8 cellular contexts compared by ENCODE assay signal in the genomic region with DNA sequence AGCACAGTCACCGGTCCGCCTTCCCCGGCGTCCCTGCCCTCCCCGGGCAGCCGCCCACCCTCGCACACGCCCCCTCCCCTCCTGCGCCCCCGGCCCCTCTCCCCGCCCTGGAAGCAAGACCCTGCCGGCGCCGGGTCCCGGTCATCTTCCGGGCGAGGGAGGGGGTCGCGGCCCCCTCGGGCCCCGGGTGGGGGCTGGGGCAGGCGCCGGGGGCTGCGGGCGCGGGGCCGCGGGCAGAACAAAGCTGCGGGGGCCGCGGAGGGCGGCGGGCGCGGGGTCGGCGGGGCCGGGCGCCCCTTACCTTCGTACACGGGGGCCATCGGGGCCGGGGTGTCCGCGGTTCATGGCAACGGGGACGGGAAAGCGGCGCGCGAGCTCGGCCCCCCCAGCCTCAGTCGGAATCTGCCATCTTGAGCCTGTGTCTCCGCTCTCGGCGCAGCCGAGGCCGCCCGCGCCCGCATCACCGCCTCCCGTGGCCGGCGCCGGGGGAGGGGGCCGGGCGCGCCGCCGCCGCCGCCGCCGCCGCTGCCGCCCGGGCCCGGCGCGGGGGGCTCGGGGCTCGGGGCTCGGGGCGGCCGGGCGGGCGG. TPM values are rescaled to one million over a fixed set of nuclear protein-coding genes. Genes with fewer than 3 reads are reported as not detected.
DNase-seq lines count a peak whose midpoint lies in the region; TF ChIP-seq lines count a peak whose summit lies in the region.

No MANE protein-coding gene starts in this region.

- peaks cover 57% of the 10 kb centered on the region for H3K4me1 Mint-ChIP-seq in activated naive CD4-positive, alpha-beta T cell treated with anti-CD3 and anti-CD28 coated beads, Interleukin-2, amount 50 U/mL, for 24 hours

- H3K27me3 ChIP-seq in OCI-LY3 (ENCODE audit: low read depth, low read length) (peaks cover 67% of the 10 kb centered on the region), left ventricle myocardium inferior (ENCODE audit: low read depth) (no peaks in the 10 kb centered on the region)

- H3K4me3 Mint-ChIP-seq in activated naive CD4-positive, alpha-beta T cell treated with anti-CD3 and anti-CD28 coated beads, Interleukin-2, amount 50 U/mL, for 24 hours: peak overlapping the region; percentile 98

- H3K4me3 ChIP-seq in OCI-LY3 (ENCODE audit: low read length): peak overlapping the region; percentile 76
- peak overlapping the region; percentile 93 for H3K4me3 ChIP-seq in left ventricle myocardium inferior
- H3K4me3 ChIP-seq in retinal pigment epithelial cell (ENCODE audit: low read length): peak overlapping the region; percentile 86

- DNase-seq in EL: peak; percentile 27
- peak; percentile 31 for DNase-seq in HCEC 1CT
- DNase-seq in left ventricle myocardium inferior: peak; percentile 52
- no peak for DNase-seq in retinal pigment epithelial cell (ENCODE audit: low read depth)
- no peak for DNase-seq in NCI-H774 (lab: John Stamatoyannopoulos, UW)
- DNase-seq in COLO829 (ENCODE audit: low spot score): no peak

- no peaks in the 10 kb centered on the region for H3K79me2 ChIP-seq in OCI-LY3 (ENCODE audit: low read length)

- no peaks in the 10 kb centered on the region for H3K36me3 Mint-ChIP-seq in activated naive CD4-positive, alpha-beta T cell treated with anti-CD3 and anti-CD28 coated beads, Interleukin-2, amount 50 U/mL, for 24 hours

- H3K27ac ChIP-seq in OCI-LY3 (ENCODE audit: low read length) (no peak overlapping the region), left ventricle myocardium inferior (replicated peaks) (peak overlapping the region; percentile 94)

- H3K27me3 Mint-ChIP-seq in activated naive CD4-positive, alpha-beta T cell treated with anti-CD3 and anti-CD28 coated beads, Interleukin-2, amount 50 U/mL, for 24 hours: no peaks in the 10 kb centered on the region

- intact Hi-C loops in left ventricle myocardium inferior (cut with micrococcal nuclease): loop anchor here (5.0 to 10.0 kb wide), 2 partner anchors 83 to 130 kb away; no protein-coding TSS in a partner anchor

- no peaks in the 10 kb centered on the region for H3K9me3 ChIP-seq in OCI-LY3 (ENCODE audit: insufficient read depth, low read length)
- H3K9me3 ChIP-seq in left ventricle myocardium inferior (replicated peaks): no peaks in the 10 kb centered on the region

- H2AFZ ChIP-seq in OCI-LY3 (ENCODE audit: low read depth, low read length): peak overlapping the region; percentile 38; the same call in 1 of the 2 replicates

- H3K27ac Mint-ChIP-seq in activated naive CD4-positive, alpha-beta T cell treated with anti-CD3 and anti-CD28 coated beads, Interleukin-2, amount 50 U/mL, for 24 hours: no peak overlapping the region

- TF ChIP-seq CTCF in OCI-LY3 (IDR thresholded peaks at IDR 0.05; ENCODE audit: low read depth, low read length): no peak
- TF ChIP-seq CTCF in left ventricle myocardium inferior (IDR thresholded peaks at IDR 0.05; ENCODE audit: borderline replicate concordance): no peak
- no peak for TF ChIP-seq CTCF in retinal pigment epithelial cell (conservative IDR thresholded peaks at IDR 0.05; ENCODE audit: low read depth, low read length)

- H3K4me1 ChIP-seq in OCI-LY3 (ENCODE audit: low read length) (peaks cover 23% of the 10 kb centered on the region), left ventricle myocardium inferior (peaks cover 54% of the 10 kb centered on the region)

- peak overlapping the region; percentile 88 for H3K4me2 ChIP-seq in OCI-LY3 (ENCODE audit: low read length)

- peak overlapping the region; percentile 46 for H3K9ac ChIP-seq in OCI-LY3 (ENCODE audit: low read length)

- peaks cover 13% of the 10 kb centered on the region for H4K20me1 ChIP-seq in OCI-LY3 (ENCODE audit: insufficient read depth, low read length)

- no peaks in the 10 kb centered on the region for H3K36me3 ChIP-seq in OCI-LY3 (replicated peaks; ENCODE audit: low read depth, low read length)
- peaks cover 5% of the 10 kb centered on the region for H3K36me3 ChIP-seq in left ventricle myocardium inferior

- no peaks in the 10 kb centered on the region for H3K9me3 Mint-ChIP-seq in activated naive CD4-positive, alpha-beta T cell treated with anti-CD3 and anti-CD28 coated beads, Interleukin-2, amount 50 U/mL, for 24 hours

RNA-seq across cellular contexts. Expression of a gene that starts 0.4 kb away (rescaled TPM):
- total RNA-seq in left ventricle myocardium inferior: 127 TPM

RNA-seq across cellular contexts. Expression of a gene that starts 51.7 kb away (rescaled TPM):
- 3.9 TPM for total RNA-seq in left ventricle myocardium inferior

Comparison
In these comparisons a context has a peak if more than half of its experiments do, and no peak if none do; other contexts are left out.
1. DNase-seq: peak in EL (single experiment), HCEC 1CT (single experiment) and left ventricle myocardium inferior (single experiment); none in retinal pigment epithelial cell (single experiment), NCI-H774 (single experiment) and COLO829 (single experiment).
2. Peak in every context shown above with its lines, with median percentiles within 50 percentile points of each other: H3K4me3 ChIP-seq.